Comparison of ENCODE assay signal across 1 cellular context in genomic region chr7:55121249-55121648, GRCh38.
TF ChIP-seq lines count a peak whose summit lies in the region.

No MANE protein-coding gene starts in this region.

TF ChIP-seq in K562, 482 proteins besides CTCF, POLR2A, EP300 and RAD21 (continued from another document):
- TF ChIP-seq TSHZ1 (CRISPR knock-in tag; IDR thresholded peaks at IDR 0.05), result no peak
TF ChIP-seq in K562: peak in this region for 0.
